16 cellular contexts compared by ENCODE assay signal in genomic region chr16:84547539-84548058, GRCh38. TPM values are rescaled to one million over a fixed set of nuclear protein-coding genes. Genes with fewer than 3 reads are reported as not detected.
A peak's percentile ranks its signal among the peaks of the same experiment; 100 is the strongest.
DNase-seq lines count a peak whose midpoint lies in the region; ATAC-seq and TF ChIP-seq lines count a peak whose summit lies in the region.
"Had no signal": no experiment of that assay in that cellular context is flagged by ENCODE, and none has a peak within 500 bp of the region (broad histone marks: within the 10 kb centered on the region; RNA-seq: fewer than 3 reads in every experiment).

No MANE protein-coding gene starts in this region.

- H3K9me3 Mint-ChIP-seq in activated T-cell treated with anti-CD3 and anti-CD28 coated beads, Interleukin-2, amount 50 U/mL, for 24 hours = no peaks in the 10 kb centered on the region
- no peaks in the 10 kb centered on the region for H3K9me3 Mint-ChIP-seq in naive thymus-derived CD4-positive, alpha-beta T cell
- H3K9me3 Mint-ChIP-seq: central memory CD8-positive, alpha-beta T cell had no signal

- H2AFZ ChIP-seq in hepatocyte (no peak overlapping the region), SK-N-SH (ENCODE audit: low read depth) (no peak overlapping the region)

- H3K4me1 Mint-ChIP-seq in activated T-cell treated with anti-CD3 and anti-CD28 coated beads, Interleukin-2, amount 50 U/mL, for 24 hours (ENCODE audit: low read depth) = peaks cover 70% of the 10 kb centered on the region
- peaks cover 38 to 68% (median 60%) of the 10 kb centered on the region in 7 donors for H3K4me1 Mint-ChIP-seq in naive thymus-derived CD4-positive, alpha-beta T cell

- no peak overlapping the region for H3K9ac ChIP-seq in SK-N-SH

- H3K9me3 ChIP-seq in naive thymus-derived CD4-positive, alpha-beta T cell (ENCODE audit: control insufficient read depth in 2 of 3, low read length in 3 of 3) = no peaks in the 10 kb centered on the region
- H3K9me3 ChIP-seq in hepatocyte (ENCODE audit: low read depth) (no peaks in the 10 kb centered on the region), SK-N-SH (no peaks in the 10 kb centered on the region)
- H3K9me3 ChIP-seq: BE2C had no signal

- peak overlapping the region; percentile 98 for H3K27ac Mint-ChIP-seq in activated T-cell treated with anti-CD3 and anti-CD28 coated beads, Interleukin-2, amount 50 U/mL, for 24 hours
- H3K27ac Mint-ChIP-seq in naive thymus-derived CD4-positive, alpha-beta T cell = peak overlapping the region in 7 of 9 donors; percentile 36 to 95 (median 81)

- H3K4me3 Mint-ChIP-seq in activated T-cell treated with anti-CD3 and anti-CD28 coated beads, Interleukin-2, amount 50 U/mL, for 24 hours = peak overlapping the region; percentile 85
- H3K4me3 Mint-ChIP-seq in naive thymus-derived CD4-positive, alpha-beta T cell = peak overlapping the region in 4 of 10 donors; percentile 38 to 67 (median 43)

- DNase-seq in stimulated activated CD4-positive, alpha-beta T cell treated with anti-CD3 and anti-CD28 coated beads, Interleukin-12 subunit alpha, Interleukin-12 subunit beta, amount 100 ng/mL, for 4 hours = peak; percentile 19
- DNase-seq in stimulated activated CD4-positive, alpha-beta T cell treated with anti-CD3 and anti-CD28 coated beads, Interleukin-4, amount 100 ng/mL, for 1 hour = no peak
- peak; percentile 60 for DNase-seq in activated T-cell treated with anti-CD3 and anti-CD28 coated beads, Interleukin-2, amount 50 U/mL, for 24 hours
- peak in 1 of 9 donors; percentile 51 for DNase-seq in naive thymus-derived CD4-positive, alpha-beta T cell
- DNase-seq in hepatocyte (ENCODE audit: low spot score) = no peak
- no peak for DNase-seq in NCI-H1694 treated with DMSO at 0.1 percent for 48 hours (lab: John Stamatoyannopoulos, UW)
- no peak for DNase-seq in coronary artery (ENCODE audit: low spot score)
- DNase-seq in SK-N-SH = no peak
- DNase-seq: activated gamma-delta T cell; BE2C; hippocampal formation; NCI-H1436 treated with DMSO at 0.1 percent for 48 hours; NCI-H526 treated with DMSO at 0.1 percent for 48 hours; stimulated activated naive CD4-positive, alpha-beta T cell treated with Interleukin-2 at 50 U/mL for 16 hours had no signal

- no peak for TF ChIP-seq RAD21 in SK-N-SH (IDR thresholded peaks at IDR 0.05; ENCODE audit: low read length)

- peaks cover 32 to 43% of the 10 kb centered on the region in 2 donors for H3K4me1 ChIP-seq in naive thymus-derived CD4-positive, alpha-beta T cell (ENCODE audit: control insufficient read depth in 2 of 2, insufficient read depth in 2 of 2, low read length in 2 of 2)
- no peaks in the 10 kb centered on the region for H3K4me1 ChIP-seq in hepatocyte (ENCODE audit: insufficient read depth)
- peaks cover 0 to 6% of the 10 kb centered on the region in 2 experiments; a peak in 1 of 4 replicates for H3K4me1 ChIP-seq in SK-N-SH (ENCODE audit: control insufficient read depth in 1 of 2, insufficient read depth in 2 of 2, low read depth in 1 of 2, low read length in 1 of 2)

- no peaks in the 10 kb centered on the region for H3K27me3 Mint-ChIP-seq in activated T-cell treated with anti-CD3 and anti-CD28 coated beads, Interleukin-2, amount 50 U/mL, for 24 hours
- H3K27me3 Mint-ChIP-seq in naive thymus-derived CD4-positive, alpha-beta T cell = no peaks in the 10 kb centered on the region
- H3K27me3 Mint-ChIP-seq: central memory CD8-positive, alpha-beta T cell had no signal

- POLR2A ChIA-PET in naive thymus-derived CD4-positive, alpha-beta T cell (lab: Charles Lee) = interaction anchor here (0.8 to 2.1 kb wide), 4 partner anchors 10 to 69 kb away, joined by 3 to 11 read pairs (median 4); no protein-coding TSS in a partner anchor
- POLR2A ChIA-PET in SK-N-SH (lab: Yijun Ruan, JAX) = no interaction called here

- H3K9me2 ChIP-seq in hepatocyte (replicated peaks; ENCODE audit: insufficient read depth) (no peaks in the 10 kb centered on the region), SK-N-SH (no peaks in the 10 kb centered on the region)

- no peak overlapping the region for H3K4me3 ChIP-seq in naive thymus-derived CD4-positive, alpha-beta T cell (ENCODE audit: low read length)
- no peak overlapping the region for H3K4me3 ChIP-seq in hepatocyte
- no peak overlapping the region for H3K4me3 ChIP-seq in coronary artery
- no peak overlapping the region for H3K4me3 ChIP-seq in SK-N-SH (ENCODE audit: low read depth in 2 of 2, low read length in 1 of 2)

- CTCF ChIA-PET in naive thymus-derived CD4-positive, alpha-beta T cell (lab: Charles Lee) = interaction anchor here (0.9 to 3.1 kb wide), 4 partner anchors 35 to 190 kb away, joined by 3 to 13 read pairs (median 4); no protein-coding TSS in a partner anchor
- CTCF ChIA-PET in SK-N-SH (lab: Yijun Ruan, JAX) = interaction anchor here (1.1 to 1.6 kb wide), 2 partner anchors 75 to 178 kb away, joined by 3 read pairs; no protein-coding TSS in a partner anchor

- no peaks in the 10 kb centered on the region for H3K36me3 ChIP-seq in naive thymus-derived CD4-positive, alpha-beta T cell (ENCODE audit: control insufficient read depth in 2 of 3, insufficient read depth in 3 of 3, low read length in 3 of 3)
- no peaks in the 10 kb centered on the region for H3K36me3 ChIP-seq in hepatocyte (replicated peaks; ENCODE audit: insufficient read depth, low read depth)
- no peaks in the 10 kb centered on the region for H3K36me3 ChIP-seq in SK-N-SH (replicated peaks in 1 of 2; ENCODE audit: control insufficient read depth in 1 of 2, insufficient read depth in 2 of 2, low read length in 1 of 2)
- H3K36me3 ChIP-seq: BE2C had no signal

- ATAC-seq in naive thymus-derived CD4-positive, alpha-beta T cell = no peak
- ATAC-seq: Right ventricle myocardium inferior had no signal

- H3K4me2 ChIP-seq in hepatocyte = no peak overlapping the region
- H3K4me2 ChIP-seq in SK-N-SH = no peak overlapping the region

- H3F3A ChIP-seq in SK-N-SH (replicated peaks; ENCODE audit: insufficient read depth) = no peaks in the 10 kb centered on the region

- H3K79me2 ChIP-seq in hepatocyte (no peaks in the 10 kb centered on the region), SK-N-SH (ENCODE audit: insufficient read depth) (no peaks in the 10 kb centered on the region)

- no peak for TF ChIP-seq EP300 in SK-N-SH (IDR thresholded peaks at IDR 0.05; ENCODE audit: borderline replicate concordance in 1 of 2, low read depth in 1 of 2, low read length in 1 of 2)

- WGBS in hepatocyte (ENCODE audit: low lambda C conversion rate, missing lambda C conversion rate) = 56% methylated on average over 12 of the region's 12 CpGs
- 85% methylated on average over 9 of the region's 12 CpGs for WGBS in SK-N-SH (ENCODE audit: low lambda C conversion rate)

- intact Hi-C loops in naive thymus-derived CD4-positive, alpha-beta T cell (cut with micrococcal nuclease) = no loop called here

- H3K27ac ChIP-seq in naive thymus-derived CD4-positive, alpha-beta T cell (ENCODE audit: low read depth, low read length) = no peak overlapping the region
- no peak overlapping the region for H3K27ac ChIP-seq in hepatocyte
- H3K27ac ChIP-seq in coronary artery = no peak overlapping the region
- H3K27ac ChIP-seq in SK-N-SH (ENCODE audit: low read depth in 2 of 2, low read length in 1 of 2) = no peak overlapping the region

- H3K27me3 ChIP-seq in naive thymus-derived CD4-positive, alpha-beta T cell (ENCODE audit: control insufficient read depth in 2 of 2, insufficient read depth in 2 of 2, low read length in 2 of 2) = no peaks in the 10 kb centered on the region
- no peaks in the 10 kb centered on the region for H3K27me3 ChIP-seq in hepatocyte
- no peaks in the 10 kb centered on the region for H3K27me3 ChIP-seq in SK-N-SH (ENCODE audit: insufficient read depth)
- H3K27me3 ChIP-seq: BE2C had no signal

- TF ChIP-seq CTCF in hepatocyte (IDR thresholded peaks at IDR 0.05; ENCODE audit: poor library complexity) (no peak), coronary artery (IDR thresholded peaks at IDR 0.05) (no peak), SK-N-SH (IDR thresholded peaks at IDR 0.05) (no peak)

- H4K20me1 ChIP-seq in hepatocyte (ENCODE audit: insufficient read depth, poor library complexity, severe bottlenecking) (no peaks in the 10 kb centered on the region), SK-N-SH (ENCODE audit: insufficient read depth) (no peaks in the 10 kb centered on the region)

- peaks cover 27% of the 10 kb centered on the region for H3K36me3 Mint-ChIP-seq in activated T-cell treated with anti-CD3 and anti-CD28 coated beads, Interleukin-2, amount 50 U/mL, for 24 hours (ENCODE audit: low read depth)
- peaks cover 3 to 44% (median 5%) of the 10 kb centered on the region in 5 donors for H3K36me3 Mint-ChIP-seq in naive thymus-derived CD4-positive, alpha-beta T cell

TF ChIP-seq in SK-N-SH, 30 proteins besides CTCF, POLR2A, EP300 and RAD21 (continues in another document):
- TF ChIP-seq PBX3 (IDR thresholded peaks at IDR 0.05) (no peak), RFX5 (IDR thresholded peaks at IDR 0.05; ENCODE audit: low read length) (no peak), SMC3 (IDR thresholded peaks at IDR 0.05; ENCODE audit: low read depth, low read length) (no peak), EZH2phosphoT487 (IDR thresholded peaks at IDR 0.05; ENCODE audit: borderline replicate concordance, low read depth) (no peak), ELF1 (IDR thresholded peaks at IDR 0.05) (no peak), NRF1 (IDR thresholded peaks at IDR 0.05; ENCODE audit: low read depth, low read length) (no peak), JUND (IDR thresholded peaks at IDR 0.05) (no peak), MXI1 (IDR thresholded peaks at IDR 0.05; ENCODE audit: low read depth, low read length) (no peak), TAF1 (IDR thresholded peaks at IDR 0.05; ENCODE audit: borderline replicate concordance, low read depth, low read length) (no peak), GATA2 (CRISPR knock-in tag; IDR thresholded peaks at IDR 0.05) (no peak)

RNA-seq across cellular contexts. Expression of gene MEAK7, which starts 43.1 kb away (rescaled TPM):
- 10 to 100 TPM in 2 of 5 experiments, 1 to 10 TPM in 3; 6.3 to 56.1 (median 9.3) TPM for total RNA-seq in naive thymus-derived CD4-positive, alpha-beta T cell
- 1 to 10 TPM; 4.0 to 9.3 TPM for polyA plus RNA-seq in naive thymus-derived CD4-positive, alpha-beta T cell
- 13.5 and 29.7 TPM in 2 replicates for total RNA-seq in hepatocyte
- 21.6 and 22.6 TPM in 2 replicates for polyA plus RNA-seq in hepatocyte
- 11.9 and 19.0 TPM in 2 replicates for polyA plus RNA-seq in SK-N-SH (2012; rRNA removed)
- polyA plus RNA-seq in SK-N-SH (2012; cell fraction: cytosol; rRNA removed) = 9.7 and 12.5 TPM in 2 replicates
- polyA plus RNA-seq in SK-N-SH (2012; cell fraction: nucleus; rRNA removed) = 23.7 and 24.7 TPM in 2 replicates

Comparison
In these comparisons a context has a peak if more than half of its experiments do, and no peak if none do; other contexts are left out.
1. DNase-seq: peak in stimulated activated CD4-positive, alpha-beta T cell treated with anti-CD3 and anti-CD28 coated beads, Interleukin-12 subunit alpha, Interleukin-12 subunit beta, amount 100 ng/mL, for 4 hours (single experiment) and activated T-cell treated with anti-CD3 and anti-CD28 coated beads, Interleukin-2, amount 50 U/mL, for 24 hours (single experiment); none in stimulated activated CD4-positive, alpha-beta T cell treated with anti-CD3 and anti-CD28 coated beads, Interleukin-4, amount 100 ng/mL, for 1 hour (single experiment), hepatocyte (single experiment), NCI-H1694 treated with DMSO at 0.1 percent for 48 hours (single experiment), coronary artery (single experiment) and SK-N-SH (single experiment).